In the genomic region with DNA sequence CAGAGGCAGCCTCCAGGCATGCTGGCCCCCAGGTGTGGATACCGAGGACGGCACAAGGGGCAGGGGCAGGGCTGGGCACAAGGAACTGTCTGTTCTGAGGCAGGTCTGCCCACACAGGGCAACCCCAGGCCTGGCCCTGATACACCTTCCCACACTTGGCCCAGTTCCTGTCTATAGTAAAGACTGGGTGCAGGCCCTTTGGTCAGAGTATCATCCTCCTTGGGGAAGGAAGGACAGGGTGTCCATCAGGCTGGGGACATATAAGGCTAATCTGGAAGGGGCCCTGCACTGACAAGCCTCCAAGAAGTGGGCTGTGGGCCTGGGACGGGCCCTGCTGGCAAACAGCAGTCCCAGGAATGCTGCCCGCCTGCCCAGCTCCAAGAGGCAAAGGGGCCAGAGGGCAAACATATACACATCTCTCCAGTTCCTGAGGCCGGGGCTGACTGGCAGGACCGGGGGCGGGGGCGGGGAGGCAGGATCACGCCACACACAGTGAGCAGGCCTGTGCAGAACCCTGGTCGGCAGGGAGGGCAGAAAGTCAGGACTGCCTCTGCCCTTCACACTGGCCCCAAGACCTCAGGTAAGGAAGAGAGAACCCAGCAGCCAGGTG, we compare ENCODE assay signal across 22 cellular contexts. TPM values are rescaled to one million over a fixed set of nuclear protein-coding genes. Genes with fewer than 3 reads are reported as not detected.
DNase-seq lines count a peak whose midpoint lies in the region; ATAC-seq and TF ChIP-seq lines count a peak whose summit lies in the region.
"Had no signal": no experiment of that assay in that cellular context is flagged by ENCODE, and none has a peak within 500 bp of the region (broad histone marks: within the 10 kb centered on the region; RNA-seq: fewer than 3 reads in every experiment).

No MANE protein-coding gene starts in this region.

- no peak for TF ChIP-seq POLR2A in vagina (IDR thresholded peaks at IDR 0.05)

- H3K27me3 ChIP-seq in right cardiac atrium (ENCODE audit: control insufficient read depth, insufficient read depth), result no peaks in the 10 kb centered on the region
- no peaks in the 10 kb centered on the region for H3K27me3 ChIP-seq in right atrium auricular region
- H3K27me3 ChIP-seq in vagina, result no peaks in the 10 kb centered on the region
- no peaks in the 10 kb centered on the region for H3K27me3 ChIP-seq in PC-3 (ENCODE audit: low read length)
- H3K27me3 ChIP-seq: dorsolateral prefrontal cortex, heart left ventricle had no signal

- H3K9me2 ChIP-seq in PC-3 (replicated peaks; ENCODE audit: low read length), result no peaks in the 10 kb centered on the region

- peak in 2 of 3 donors; percentile 8 to 37 for DNase-seq in right cardiac atrium
- no peak for DNase-seq in right atrium auricular region (ENCODE audit: low spot score)
- DNase-seq in mucosa of descending colon, result no peak
- DNase-seq in vagina (ENCODE audit: extremely low spot score in 2 of 2), result no peak
- no peak for DNase-seq in PC-3
- no peak for DNase-seq in GOT3 (lab: John Stamatoyannopoulos, UW)
- DNase-seq: activated CD4-positive, alpha-beta memory T cell treated with anti-CD3 and anti-CD28 coated beads, Interleukin-2, amount 10 ng/mL, durations not matched to agents 7 days and 5 days; activated naive CD8-positive, alpha-beta T cell treated with anti-CD3 and anti-CD28 coated beads for 36 hours; activated T-cell treated with anti-CD3 and anti-CD28 coated beads, Interleukin-2, amount 50 U/mL, for 4 hours; C1 segment of cervical spinal cord; DMS153; dorsolateral prefrontal cortex; heart left ventricle; NCI-H1105 treated with DMSO at 0.1 percent for 48 hours; NCI-H2227 treated with DMSO at 0.1 percent for 48 hours; NK-92 treated with Interleukin-12 subunit alpha and Interleukin-12 subunit beta, amount 100 ng/mL, for 24 hours; SHP77 treated with DMSO at 0.1 percent for 48 hours; stimulated activated CD4-positive, alpha-beta T cell treated with anti-CD3 and anti-CD28 coated beads, Interleukin-4, amount 100 ng/mL, for 4 hours; stimulated activated CD8-positive, alpha-beta memory T cell treated with anti-CD3 and anti-CD28 coated beads, Interleukin-4, amount 100 ng/mL, for 48 hours had no signal

- no peak overlapping the region for H3K4me3 ChIP-seq in right cardiac atrium (ENCODE audit: low read length)
- H3K4me3 ChIP-seq in right atrium auricular region, result no peak overlapping the region
- H3K4me3 ChIP-seq in mucosa of descending colon, result no peak overlapping the region
- H3K4me3 ChIP-seq in vagina, result no peak overlapping the region
- no peak overlapping the region for H3K4me3 ChIP-seq in PC-3 (ENCODE audit: low read length)
- H3K4me3 ChIP-seq: dorsolateral prefrontal cortex, heart left ventricle, thoracic aorta had no signal

- no peak overlapping the region for H3K4me2 ChIP-seq in PC-3 (ENCODE audit: low read length)

- CTCF ChIA-PET in PC-3 (lab: Charles Lee), result no interaction called here

- ATAC-seq in right cardiac atrium (no peak), esophagus mucosa (peak; percentile 17), mucosa of descending colon (peak; percentile 56), PC-3 (no peak), HG02623 (IDR thresholded peaks at IDR 0.05; ENCODE audit: unreplicated experiment) (no peak)
- ATAC-seq: activated T-cell treated with anti-CD3 and anti-CD28 coated beads, Interleukin-2, amount 50 U/mL, for 4 hours; heart left ventricle had no signal

- intact Hi-C loops in right cardiac atrium (cut with DNase I), result no loop called here
- intact Hi-C loops in mucosa of descending colon (cut with DNase I, micrococcal nuclease), result no loop called here
- intact Hi-C loops in vagina (cut with DNase I), result no loop called here
- intact Hi-C loops in PC-3 (cut with micrococcal nuclease), result no loop called here

- no peak overlapping the region for H3K9ac ChIP-seq in PC-3 (ENCODE audit: low read length)

- no TSS peak for BruUV-seq in PC-3 (replicated peaks; lab: Mats Ljungman, UMichigan)

- H3K36me3 ChIP-seq in right atrium auricular region (no peaks in the 10 kb centered on the region), mucosa of descending colon (ENCODE audit: low read depth) (peaks cover 7% of the 10 kb centered on the region), vagina (peaks cover 0 to 10% of the 10 kb centered on the region in 2 donors), PC-3 (ENCODE audit: low read depth, low read length) (peaks cover 41% of the 10 kb centered on the region)
- H3K36me3 ChIP-seq: heart left ventricle, thoracic aorta had no signal

- H3K9me3 ChIP-seq in right cardiac atrium (ENCODE audit: control insufficient read depth, low read length), result no peaks in the 10 kb centered on the region
- no peaks in the 10 kb centered on the region for H3K9me3 ChIP-seq in right atrium auricular region
- no peaks in the 10 kb centered on the region for H3K9me3 ChIP-seq in mucosa of descending colon
- H3K9me3 ChIP-seq in vagina, result no peaks in the 10 kb centered on the region
- H3K9me3 ChIP-seq in PC-3 (ENCODE audit: low read length), result no peaks in the 10 kb centered on the region
- H3K9me3 ChIP-seq: heart left ventricle, thoracic aorta had no signal

- peaks cover 53% of the 10 kb centered on the region for H3K79me2 ChIP-seq in PC-3 (ENCODE audit: low read length)

- WGBS in right cardiac atrium, result 86% methylated on average over 10 of the region's 10 CpGs

- no peak overlapping the region for H3K27ac ChIP-seq in right cardiac atrium (ENCODE audit: low read length)
- H3K27ac ChIP-seq in right atrium auricular region, result no peak overlapping the region
- H3K27ac ChIP-seq in vagina, result peak overlapping the region; percentile 86
- no peak overlapping the region for H3K27ac ChIP-seq in PC-3 (ENCODE audit: low read length)
- H3K27ac ChIP-seq: dorsolateral prefrontal cortex, heart left ventricle, thoracic aorta had no signal

- no peaks in the 10 kb centered on the region for H3F3A ChIP-seq in PC-3 (ENCODE audit: low read length, unreplicated experiment)

- no peak for TF ChIP-seq CTCF in right atrium auricular region (IDR thresholded peaks at IDR 0.05)
- no peak for TF ChIP-seq CTCF in mucosa of descending colon (IDR thresholded peaks at IDR 0.05)
- no peak for TF ChIP-seq CTCF in vagina (IDR thresholded peaks at IDR 0.05)
- no peak for TF ChIP-seq CTCF in PC-3 (conservative IDR thresholded peaks at IDR 0.05; ENCODE audit: low read depth, low read length)

- POLR2A ChIA-PET in PC-3 (lab: Charles Lee; ENCODE audit: unreplicated experiment), result no interaction called here

- no peak overlapping the region for H2AFZ ChIP-seq in PC-3 (ENCODE audit: low read length)

- peaks cover 29% of the 10 kb centered on the region; the same call in 1 of the 2 replicates for H4K20me1 ChIP-seq in PC-3 (ENCODE audit: low read length)

- H3K4me1 ChIP-seq in right cardiac atrium (ENCODE audit: control insufficient read depth, insufficient read depth, low read length) (no peaks in the 10 kb centered on the region), right atrium auricular region (no peaks in the 10 kb centered on the region), mucosa of descending colon (ENCODE audit: low read depth) (peaks cover 23% of the 10 kb centered on the region), vagina (peaks cover 56% of the 10 kb centered on the region), PC-3 (ENCODE audit: insufficient read depth, low read length) (no peaks in the 10 kb centered on the region)
- H3K4me1 ChIP-seq: heart left ventricle had no signal

RNA-seq across cellular contexts. Expression of a gene that starts 18.9 kb away (rescaled TPM):
- total RNA-seq in right cardiac atrium (under 1 TPM; 0.09 to 0.25 (median 0.20) TPM), right atrium auricular region (under 1 TPM in 1 of 2 donors, not detected in 1; 0.24 TPM), esophagus mucosa (477 TPM), mucosa of descending colon (100 to 1,000 TPM in 2 of 3 donors, 10 to 100 TPM in 1; 65.3 to 170 (median 162) TPM), vagina (184 TPM), PC-3 (2014; rRNA removed) (358 and 362 TPM in 2 replicates)
- polyA plus RNA-seq in right cardiac atrium, result 0.23 TPM

Comparison
In these comparisons a context has a peak if more than half of its experiments do, and no peak if none do; other contexts are left out.
1. DNase-seq: peak in right cardiac atrium (2 of 3); none in right atrium auricular region (single experiment), mucosa of descending colon (0 of 3), vagina (0 of 2), PC-3 (single experiment) and GOT3 (single experiment).
2. ATAC-seq: peak in esophagus mucosa (single experiment) and mucosa of descending colon (single experiment); none in right cardiac atrium (0 of 2), PC-3 (single experiment) and HG02623 (single experiment).
3. RNA of a gene that starts 18.9 kb away (total RNA-seq): 477 TPM in esophagus mucosa (single experiment), 358 to 362 TPM in PC-3, 184 TPM in vagina (single experiment) and 65.3 to 170 TPM in mucosa of descending colon; 0.09 to 0.25 TPM in right cardiac atrium and 0.24 TPM in right atrium auricular region; every median in the first group is over 10 times any median in the second.